8 cellular contexts compared by ENCODE assay signal in genomic region chr22:31347251-31348008, GRCh38. TPM values are rescaled to one million over a fixed set of nuclear protein-coding genes. Genes with fewer than 3 reads are reported as not detected.
DNase-seq lines count a peak whose midpoint lies in the region; ATAC-seq and TF ChIP-seq lines count a peak whose summit lies in the region.

No MANE protein-coding gene starts in this region.

- no peaks in the 10 kb centered on the region for H3K9me3 Mint-ChIP-seq in activated CD4-positive, alpha-beta T cell treated with anti-CD3 and anti-CD28 coated beads, Interleukin-2, amount 10 ng/mL, durations not matched to agents 7 days and 5 days

- H3K27ac ChIP-seq in left lung = peak overlapping the region; percentile 89 to 90

- H3K27ac Mint-ChIP-seq in activated CD4-positive, alpha-beta T cell treated with anti-CD3 and anti-CD28 coated beads, Interleukin-2, amount 10 ng/mL, durations not matched to agents 7 days and 5 days = peak overlapping the region; percentile 89

- no peak for TF ChIP-seq CTCF in GM20000 (IDR thresholded peaks at IDR 0.05; ENCODE audit: extremely low read depth, missing control alignments)
- no peak for TF ChIP-seq CTCF in left lung (IDR thresholded peaks at IDR 0.05)

- no peaks in the 10 kb centered on the region for H3K27me3 Mint-ChIP-seq in activated CD4-positive, alpha-beta T cell treated with anti-CD3 and anti-CD28 coated beads, Interleukin-2, amount 10 ng/mL, durations not matched to agents 7 days and 5 days

- peak; percentile 47 for ATAC-seq in left lung
- no peak for ATAC-seq in HG03460 (IDR thresholded peaks at IDR 0.05; ENCODE audit: unreplicated experiment)

- no peaks in the 10 kb centered on the region for H3K9me3 ChIP-seq in left lung

- H3K4me3 ChIP-seq in left lung = peak overlapping the region; percentile 53 to 73

- DNase-seq in AG08396 (ENCODE audit: low spot score) (peak; percentile 68), GM20000 (ENCODE audit: low spot score) (peak; percentile 68), NCI-H460 (ENCODE audit: extremely low read depth, low read depth) (peak; percentile 41), dermis blood vessel endothelial cell (peak; percentile 75), left lung (peak; percentile 65 to 90)
- DNase-seq in activated CD4-positive, alpha-beta T cell treated with anti-CD3 and anti-CD28 coated beads, Interleukin-2, amount 10 ng/mL, durations not matched to agents 7 days and 5 days = peak; percentile 62
- DNase-seq in stimulated activated CD4-positive, alpha-beta T cell treated with anti-CD3 and anti-CD28 coated beads, Interleukin-2, amount 100 ng/mL, for 4 hours (ENCODE audit: low read depth) = peak; percentile 19

- peaks cover 0 to 2% of the 10 kb centered on the region in 2 donors for H3K36me3 ChIP-seq in left lung

- POLR2A ChIA-PET in activated CD4-positive, alpha-beta T cell treated with anti-CD3 and anti-CD28 coated beads, Interleukin-2, amount 10 ng/mL, durations not matched to agents 7 days and 5 days (lab: Charles Lee) = interaction anchor here (0.6 to 1.6 kb wide), 2 partner anchors 55 to 405 kb away, joined by 4 to 9 read pairs; partner anchors contain the start of gene PIK3IP1

- H3K36me3 Mint-ChIP-seq in activated CD4-positive, alpha-beta T cell treated with anti-CD3 and anti-CD28 coated beads, Interleukin-2, amount 10 ng/mL, durations not matched to agents 7 days and 5 days (ENCODE audit: low read depth) = peaks cover 24% of the 10 kb centered on the region

- peak overlapping the region; percentile 83 for H3K4me3 Mint-ChIP-seq in activated CD4-positive, alpha-beta T cell treated with anti-CD3 and anti-CD28 coated beads, Interleukin-2, amount 10 ng/mL, durations not matched to agents 7 days and 5 days

- intact Hi-C loops in left lung (cut with DNase I) = loop anchor here in 1 of 2 donors (10.0 kb wide), 1 partner anchor 47 kb away; the partner anchor contains the start of gene DRG1

- H3K4me1 Mint-ChIP-seq in activated CD4-positive, alpha-beta T cell treated with anti-CD3 and anti-CD28 coated beads, Interleukin-2, amount 10 ng/mL, durations not matched to agents 7 days and 5 days = peaks cover 40% of the 10 kb centered on the region

- H3K27me3 ChIP-seq in left lung = no peaks in the 10 kb centered on the region

- CTCF ChIA-PET in activated CD4-positive, alpha-beta T cell treated with anti-CD3 and anti-CD28 coated beads, Interleukin-2, amount 10 ng/mL, durations not matched to agents 7 days and 5 days (lab: Charles Lee) = interaction anchor here (0.9 to 3.1 kb wide), 6 partner anchors 11 to 287 kb away, joined by 3 to 18 read pairs (median 4); no protein-coding TSS in a partner anchor

- peaks cover 30 to 44% of the 10 kb centered on the region in 2 donors for H3K4me1 ChIP-seq in left lung

RNA-seq across cellular contexts. Expression of gene PATZ1, which starts 1.3 kb away (rescaled TPM):
- total RNA-seq in NCI-H460 (2014; rRNA removed; shearing (Covaris generic)) = 14.2 and 14.7 TPM in 2 replicates
- 17.3 and 18.4 TPM in 2 replicates for polyA plus RNA-seq in NCI-H460 (2014; cell fraction: nucleus; rRNA removed)
- total RNA-seq in activated CD4-positive, alpha-beta T cell treated with anti-CD3 and anti-CD28 coated beads, Interleukin-2, amount 10 ng/mL, durations not matched to agents 7 days and 5 days = 10 to 100 TPM; 31.6 to 32.7 TPM
- total RNA-seq in dermis blood vessel endothelial cell (17.0 and 20.3 TPM in 2 replicates), left lung (10 to 100 TPM; 19.9 to 23.4 TPM)

RNA-seq across cellular contexts. Expression of gene DRG1, which starts 52.0 kb away (rescaled TPM):
- 88.2 and 93.2 TPM in 2 replicates for total RNA-seq in NCI-H460 (2014; rRNA removed; shearing (Covaris generic))
- polyA plus RNA-seq in NCI-H460 (2014; cell fraction: nucleus; rRNA removed) = 58.3 and 62.2 TPM in 2 replicates
- 10 to 100 TPM; 81.0 to 83.5 TPM for total RNA-seq in activated CD4-positive, alpha-beta T cell treated with anti-CD3 and anti-CD28 coated beads, Interleukin-2, amount 10 ng/mL, durations not matched to agents 7 days and 5 days
- total RNA-seq in dermis blood vessel endothelial cell = 53.0 and 75.7 TPM in 2 replicates
- total RNA-seq in left lung = 10 to 100 TPM; 36.3 to 52.3 TPM

RNA-seq across cellular contexts. Expression of gene PIK3IP1, which starts 55.1 kb away (rescaled TPM):
- total RNA-seq in NCI-H460 (2014; rRNA removed; shearing (Covaris generic)) = 0.07 and 0.35 TPM in 2 replicates
- 0.46 and 0.56 TPM in 2 replicates for polyA plus RNA-seq in NCI-H460 (2014; cell fraction: nucleus; rRNA removed)
- 10 to 100 TPM; 56.0 to 63.0 TPM for total RNA-seq in activated CD4-positive, alpha-beta T cell treated with anti-CD3 and anti-CD28 coated beads, Interleukin-2, amount 10 ng/mL, durations not matched to agents 7 days and 5 days
- 15.4 and 17.2 TPM in 2 replicates for total RNA-seq in dermis blood vessel endothelial cell
- total RNA-seq in left lung = 10 to 100 TPM; 12.8 to 41.5 TPM

Comparison
In these comparisons a context has a peak if more than half of its experiments do, and no peak if none do; other contexts are left out.
1. DNase-seq: peak in every context shown above with its lines; median percentile 78 in left lung; 75 in dermis blood vessel endothelial cell; 68 in AG08396; 68 in GM20000; 62 in activated CD4-positive, alpha-beta T cell treated with anti-CD3 and anti-CD28 coated beads, Interleukin-2, amount 10 ng/mL, durations not matched to agents 7 days and 5 days; 41 in NCI-H460; 19 in stimulated activated CD4-positive, alpha-beta T cell treated with anti-CD3 and anti-CD28 coated beads, Interleukin-2, amount 100 ng/mL, for 4 hours.
2. RNA of gene PIK3IP1, which starts 55.1 kb away (total RNA-seq): 56.0 to 63.0 TPM in activated CD4-positive, alpha-beta T cell treated with anti-CD3 and anti-CD28 coated beads, Interleukin-2, amount 10 ng/mL, durations not matched to agents 7 days and 5 days, 12.8 to 41.5 TPM in left lung and 15.4 to 17.2 TPM in dermis blood vessel endothelial cell; 0.07 to 0.35 TPM in NCI-H460; every median in the first group is over 10 times any median in the second.